Comparison of ENCODE assay signal across 1 cellular context in the genomic region with DNA sequence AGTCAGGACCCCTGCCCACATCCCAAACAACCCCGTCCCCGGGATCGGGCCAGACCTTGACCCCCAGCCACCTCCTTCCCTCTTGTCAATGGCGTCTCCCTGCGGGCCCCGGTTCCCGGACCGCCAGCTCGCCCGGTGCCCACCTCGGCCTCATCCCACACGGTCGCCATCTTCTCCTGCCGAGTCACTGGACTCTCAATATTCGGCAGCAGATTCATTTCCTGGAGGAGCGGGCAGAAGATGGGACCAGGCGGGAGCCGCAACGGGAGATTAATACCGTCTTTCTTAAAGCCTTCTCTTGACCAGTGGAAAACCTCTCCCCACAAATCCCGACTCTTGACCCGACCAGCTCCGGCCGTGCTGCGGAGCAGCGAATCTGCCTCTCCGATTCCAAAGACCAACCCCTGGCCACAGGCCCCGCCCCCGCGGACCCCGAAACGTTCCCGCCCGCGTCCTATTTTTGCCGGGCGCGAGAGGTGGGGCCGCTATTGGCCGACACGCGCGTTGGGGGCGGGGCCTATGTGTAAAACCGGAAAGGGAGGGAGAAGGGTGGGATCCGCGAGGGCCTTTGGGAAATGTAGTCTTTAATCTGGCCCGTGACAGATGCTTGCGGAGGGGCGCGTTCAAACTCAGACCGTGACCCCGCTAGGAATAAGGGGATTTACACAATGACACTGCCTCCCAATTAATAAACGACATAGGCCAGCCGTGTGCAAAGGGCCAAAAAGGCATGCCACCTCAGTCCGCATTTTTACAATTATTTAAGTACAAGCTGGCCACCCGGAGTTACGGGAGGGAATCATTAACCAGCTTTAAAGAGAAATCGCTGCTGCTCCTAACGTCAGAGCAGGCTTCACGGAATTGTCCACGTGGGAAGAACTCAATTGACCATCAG.
A peak's percentile ranks its signal among the peaks of the same experiment; 100 is the strongest.
TF ChIP-seq lines count a peak whose summit lies in the region.

Gene PSMC3, minus strand, starts transcription at position 378 of the 895 bp plus-strand sequence. Its CDS starts 160 bp downstream, at position 218.

TF ChIP-seq in HepG2, 621 proteins besides CTCF, POLR2A, EP300 and RAD21 (continued from another document):
- TF ChIP-seq SOX6 (IDR thresholded peaks at IDR 0.05) (no peak), SOX6 (CRISPR knock-in tag; IDR thresholded peaks at IDR 0.05) (peak; percentile 39), ZNF839 (CRISPR knock-in tag; IDR thresholded peaks at IDR 0.05; ENCODE audit: borderline replicate concordance) (0 out of 2 replicates have a peak, but pooled peaks have one; percentile 43), YEATS4 (CRISPR knock-in tag; IDR thresholded peaks at IDR 0.05; ENCODE audit: borderline replicate concordance) (peak; percentile 78; the same call in 1 of the 2 replicates), ZNF670 (CRISPR knock-in tag; IDR thresholded peaks at IDR 0.05; ENCODE audit: borderline replicate concordance) (no peak), SPEN (CRISPR knock-in tag; IDR thresholded peaks at IDR 0.05; ENCODE audit: low read depth) (peak; percentile 94), POLR2G (IDR thresholded peaks at IDR 0.05; ENCODE audit: low read depth, low read length) (peak; percentile 89), MED13 (CRISPR knock-in tag; IDR thresholded peaks at IDR 0.05) (0 out of 2 replicates have a peak, but pooled peaks have one; percentile 56), ZC3H13 (CRISPR knock-in tag; IDR thresholded peaks at IDR 0.05) (no peak), NFYB (CRISPR knock-in tag; IDR thresholded peaks at IDR 0.05) (peak; percentile 82), CREB1 (IDR thresholded peaks at IDR 0.05) (peak; percentile 53; the same call in 1 of the 2 replicates), CREB1 (CRISPR knock-in tag; IDR thresholded peaks at IDR 0.05) (peak; percentile 91), MXD4 (CRISPR knock-in tag; IDR thresholded peaks at IDR 0.05) (peak; percentile 37), ZFP62 (CRISPR knock-in tag; IDR thresholded peaks at IDR 0.05) (0 out of 2 replicates have a peak, but pooled peaks have one; percentile 26), TRIM24 (CRISPR knock-in tag; IDR thresholded peaks at IDR 0.05) (no peak), PPARG (CRISPR knock-in tag; conservative IDR thresholded peaks at IDR 0.05) (0 out of 2 replicates have a peak, but pooled peaks have one; percentile 16), NFKBIZ (CRISPR knock-in tag; IDR thresholded peaks at IDR 0.05) (0 out of 2 replicates have a peak, but pooled peaks have one; percentile 15), CCDC6 (CRISPR knock-in tag; IDR thresholded peaks at IDR 0.05) (peak; percentile 14; the same call in 1 of the 2 replicates), NR2C2 (CRISPR knock-in tag; IDR thresholded peaks at IDR 0.05; ENCODE audit: borderline replicate concordance) (peak; percentile 79), ZNF274 (CRISPR knock-in tag; IDR thresholded peaks at IDR 0.05) (peak; percentile 29; the same call in 1 of the 2 replicates), RFX5 (IDR thresholded peaks at IDR 0.05; ENCODE audit: low read depth, low read length) (no peak), HCFC1 (IDR thresholded peaks at IDR 0.05; ENCODE audit: low read depth, low read length) (peak; percentile 84), ZNF724P (CRISPR knock-in tag; IDR thresholded peaks at IDR 0.05; ENCODE audit: borderline replicate concordance) (0 out of 2 replicates have a peak, but pooled peaks have one; percentile 50), ZNF574 (CRISPR knock-in tag; IDR thresholded peaks at IDR 0.05) (peak; percentile 71), NFKB2 (CRISPR knock-in tag; IDR thresholded peaks at IDR 0.05; ENCODE audit: borderline replicate concordance) (peak; percentile 45; the same call in 1 of the 2 replicates), ZSCAN29 (CRISPR knock-in tag; conservative IDR thresholded peaks at IDR 0.05) (0 out of 2 replicates have a peak, but pooled peaks have one; percentile 49), FOXO4 (CRISPR knock-in tag; conservative IDR thresholded peaks at IDR 0.05) (no peak), ZNF234 (CRISPR knock-in tag; conservative IDR thresholded peaks at IDR 0.05) (no peak), ZNF317 (CRISPR knock-in tag; IDR thresholded peaks at IDR 0.05) (peak; percentile 52; the same call in 1 of the 2 replicates), ZNF292 (CRISPR knock-in tag; IDR thresholded peaks at IDR 0.05; ENCODE audit: borderline replicate concordance, low read depth) (no peak), ZNF264 (CRISPR knock-in tag; IDR thresholded peaks at IDR 0.05) (peak; percentile 57; the same call in 1 of the 2 replicates), TOPORS (CRISPR knock-in tag; IDR thresholded peaks at IDR 0.05) (peak; percentile 63; the same call in 1 of the 2 replicates), ONECUT2 (CRISPR knock-in tag; IDR thresholded peaks at IDR 0.05) (peak; percentile 39; the same call in 1 of the 2 replicates), HOXD1 (CRISPR knock-in tag; IDR thresholded peaks at IDR 0.05) (0 out of 2 replicates have a peak, but pooled peaks have one; percentile 43), SNAI1 (CRISPR knock-in tag; IDR thresholded peaks at IDR 0.05; ENCODE audit: borderline replicate concordance) (peak; percentile 71; the same call in 1 of the 2 replicates), ZNF44 (CRISPR knock-in tag; IDR thresholded peaks at IDR 0.05) (no peak), NR2F2 (IDR thresholded peaks at IDR 0.05; ENCODE audit: borderline replicate concordance, low read depth) (peak; percentile 20; the same call in 1 of the 2 replicates), NFRKB (IDR thresholded peaks at IDR 0.05) (peak; percentile 76; the same call in 1 of the 2 replicates), FOSL2 (CRISPR knock-in tag; IDR thresholded peaks at IDR 0.05) (peak; percentile 35; the same call in 1 of the 2 replicates), ZNF253 (CRISPR knock-in tag; IDR thresholded peaks at IDR 0.05; ENCODE audit: borderline replicate concordance) (no peak), ZBTB26 (CRISPR knock-in tag; IDR thresholded peaks at IDR 0.05; ENCODE audit: borderline replicate concordance) (no peak; the same call in 1 of the 2 replicates), ZNF160 (CRISPR knock-in tag; IDR thresholded peaks at IDR 0.05) (0 out of 2 replicates have a peak, but pooled peaks have one; percentile 40), MTF1 (CRISPR knock-in tag; IDR thresholded peaks at IDR 0.05) (peak; percentile 48; the same call in 1 of the 2 replicates), KLF9 (CRISPR knock-in tag; IDR thresholded peaks at IDR 0.05; ENCODE audit: low read depth) (0 out of 2 replicates have a peak, but pooled peaks have one; percentile 39)
- TF ChIP-seq, protein P1, sequence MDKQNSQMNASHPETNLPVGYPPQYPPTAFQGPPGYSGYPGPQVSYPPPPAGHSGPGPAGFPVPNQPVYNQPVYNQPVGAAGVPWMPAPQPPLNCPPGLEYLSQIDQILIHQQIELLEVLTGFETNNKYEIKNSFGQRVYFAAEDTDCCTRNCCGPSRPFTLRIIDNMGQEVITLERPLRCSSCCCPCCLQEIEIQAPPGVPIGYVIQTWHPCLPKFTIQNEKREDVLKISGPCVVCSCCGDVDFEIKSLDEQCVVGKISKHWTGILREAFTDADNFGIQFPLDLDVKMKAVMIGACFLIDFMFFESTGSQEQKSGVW (CRISPR knock-in tag; IDR thresholded peaks at IDR 0.05; ENCODE audit: borderline replicate concordance) = no peak
- TF ChIP-seq, protein P2, sequence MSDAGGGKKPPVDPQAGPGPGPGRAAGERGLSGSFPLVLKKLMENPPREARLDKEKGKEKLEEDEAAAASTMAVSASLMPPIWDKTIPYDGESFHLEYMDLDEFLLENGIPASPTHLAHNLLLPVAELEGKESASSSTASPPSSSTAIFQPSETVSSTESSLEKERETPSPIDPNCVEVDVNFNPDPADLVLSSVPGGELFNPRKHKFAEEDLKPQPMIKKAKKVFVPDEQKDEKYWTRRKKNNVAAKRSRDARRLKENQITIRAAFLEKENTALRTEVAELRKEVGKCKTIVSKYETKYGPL (CRISPR knock-in tag; IDR thresholded peaks at IDR 0.05) = 0 out of 2 replicates have a peak, but pooled peaks have one; percentile 51
- TF ChIP-seq, protein P3, sequence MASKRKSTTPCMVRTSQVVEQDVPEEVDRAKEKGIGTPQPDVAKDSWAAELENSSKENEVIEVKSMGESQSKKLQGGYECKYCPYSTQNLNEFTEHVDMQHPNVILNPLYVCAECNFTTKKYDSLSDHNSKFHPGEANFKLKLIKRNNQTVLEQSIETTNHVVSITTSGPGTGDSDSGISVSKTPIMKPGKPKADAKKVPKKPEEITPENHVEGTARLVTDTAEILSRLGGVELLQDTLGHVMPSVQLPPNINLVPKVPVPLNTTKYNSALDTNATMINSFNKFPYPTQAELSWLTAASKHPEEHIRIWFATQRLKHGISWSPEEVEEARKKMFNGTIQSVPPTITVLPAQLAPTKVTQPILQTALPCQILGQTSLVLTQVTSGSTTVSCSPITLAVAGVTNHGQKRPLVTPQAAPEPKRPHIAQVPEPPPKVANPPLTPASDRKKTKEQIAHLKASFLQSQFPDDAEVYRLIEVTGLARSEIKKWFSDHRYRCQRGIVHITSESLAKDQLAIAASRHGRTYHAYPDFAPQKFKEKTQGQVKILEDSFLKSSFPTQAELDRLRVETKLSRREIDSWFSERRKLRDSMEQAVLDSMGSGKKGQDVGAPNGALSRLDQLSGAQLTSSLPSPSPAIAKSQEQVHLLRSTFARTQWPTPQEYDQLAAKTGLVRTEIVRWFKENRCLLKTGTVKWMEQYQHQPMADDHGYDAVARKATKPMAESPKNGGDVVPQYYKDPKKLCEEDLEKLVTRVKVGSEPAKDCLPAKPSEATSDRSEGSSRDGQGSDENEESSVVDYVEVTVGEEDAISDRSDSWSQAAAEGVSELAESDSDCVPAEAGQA (IDR thresholded peaks at IDR 0.05; ENCODE audit: low read depth) = peak; percentile 78
- TF ChIP-seq, protein P3 (CRISPR knock-in tag; IDR thresholded peaks at IDR 0.05; ENCODE audit: borderline replicate concordance) = 0 out of 2 replicates have a peak, but pooled peaks have one; percentile 20
- TF ChIP-seq, protein P4, sequence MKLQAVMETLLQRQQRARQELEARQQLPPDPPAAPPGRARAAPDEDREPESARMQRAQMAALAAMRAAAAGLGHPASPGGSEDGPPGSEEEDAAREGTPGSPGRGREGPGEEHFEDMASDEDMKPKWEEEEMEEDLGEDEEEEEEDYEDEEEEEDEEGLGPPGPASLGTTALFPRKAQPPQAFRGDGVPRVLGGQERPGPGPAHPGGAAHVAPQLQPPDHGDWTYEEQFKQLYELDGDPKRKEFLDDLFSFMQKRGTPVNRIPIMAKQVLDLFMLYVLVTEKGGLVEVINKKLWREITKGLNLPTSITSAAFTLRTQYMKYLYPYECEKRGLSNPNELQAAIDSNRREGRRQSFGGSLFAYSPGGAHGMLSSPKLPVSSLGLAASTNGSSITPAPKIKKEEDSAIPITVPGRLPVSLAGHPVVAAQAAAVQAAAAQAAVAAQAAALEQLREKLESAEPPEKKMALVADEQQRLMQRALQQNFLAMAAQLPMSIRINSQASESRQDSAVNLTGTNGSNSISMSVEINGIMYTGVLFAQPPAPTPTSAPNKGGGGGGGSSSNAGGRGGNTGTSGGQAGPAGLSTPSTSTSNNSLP (IDR thresholded peaks at IDR 0.05; ENCODE audit: low read depth, low read length) = peak; percentile 15; the same call in 1 of the 2 replicates
